ENCODE assay signal across 1 cellular context in the genomic region with DNA sequence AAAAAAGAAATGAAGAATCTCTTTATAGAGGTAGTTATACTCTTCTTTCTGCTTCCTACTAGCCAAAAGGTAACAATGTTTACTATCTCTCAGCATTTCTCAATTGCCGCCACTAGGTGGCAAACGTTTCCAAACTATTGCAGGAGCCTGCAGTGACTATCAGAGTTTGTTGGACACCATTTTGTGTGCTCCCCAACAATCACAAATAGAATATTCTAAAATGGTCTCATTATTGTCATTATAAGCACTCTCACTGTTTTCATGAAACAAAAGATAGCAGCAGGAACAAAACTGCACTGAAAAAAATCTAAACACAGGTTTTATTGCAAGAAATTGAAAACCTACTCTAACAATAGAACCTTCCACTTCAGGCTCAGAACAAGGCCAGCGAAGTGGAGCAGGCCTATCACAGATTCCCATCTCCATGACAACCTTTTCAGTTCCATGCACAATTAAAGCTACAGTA.
A peak's percentile ranks its signal among the peaks of the same experiment; 100 is the strongest.
TF ChIP-seq lines count a peak whose summit lies in the region.

No MANE protein-coding gene starts in this region.

TF ChIP-seq in HepG2, 621 proteins besides CTCF, POLR2A, EP300 and RAD21 (continued from another document and continues in another):
- TF ChIP-seq, protein P1, sequence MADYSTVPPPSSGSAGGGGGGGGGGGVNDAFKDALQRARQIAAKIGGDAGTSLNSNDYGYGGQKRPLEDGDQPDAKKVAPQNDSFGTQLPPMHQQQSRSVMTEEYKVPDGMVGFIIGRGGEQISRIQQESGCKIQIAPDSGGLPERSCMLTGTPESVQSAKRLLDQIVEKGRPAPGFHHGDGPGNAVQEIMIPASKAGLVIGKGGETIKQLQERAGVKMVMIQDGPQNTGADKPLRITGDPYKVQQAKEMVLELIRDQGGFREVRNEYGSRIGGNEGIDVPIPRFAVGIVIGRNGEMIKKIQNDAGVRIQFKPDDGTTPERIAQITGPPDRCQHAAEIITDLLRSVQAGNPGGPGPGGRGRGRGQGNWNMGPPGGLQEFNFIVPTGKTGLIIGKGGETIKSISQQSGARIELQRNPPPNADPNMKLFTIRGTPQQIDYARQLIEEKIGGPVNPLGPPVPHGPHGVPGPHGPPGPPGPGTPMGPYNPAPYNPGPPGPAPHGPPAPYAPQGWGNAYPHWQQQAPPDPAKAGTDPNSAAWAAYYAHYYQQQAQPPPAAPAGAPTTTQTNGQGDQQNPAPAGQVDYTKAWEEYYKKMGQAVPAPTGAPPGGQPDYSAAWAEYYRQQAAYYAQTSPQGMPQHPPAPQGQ (CRISPR knock-in tag; IDR thresholded peaks at IDR 0.05; ENCODE audit: borderline replicate concordance), result no peak
- TF ChIP-seq FOXK1 (CRISPR knock-in tag; IDR thresholded peaks at IDR 0.05; ENCODE audit: borderline replicate concordance, low read depth) (peak; percentile 27; the same call in 1 of the 2 replicates), EED (CRISPR knock-in tag; IDR thresholded peaks at IDR 0.05) (no peak), PHF20 (CRISPR knock-in tag; IDR thresholded peaks at IDR 0.05) (no peak), ZNF234 (CRISPR knock-in tag; conservative IDR thresholded peaks at IDR 0.05) (no peak), KDM2A (CRISPR knock-in tag; IDR thresholded peaks at IDR 0.05; ENCODE audit: borderline replicate concordance, low read depth) (no peak), ZNF441 (CRISPR knock-in tag; IDR thresholded peaks at IDR 0.05; ENCODE audit: borderline replicate concordance) (no peak), MLLT10 (CRISPR knock-in tag; IDR thresholded peaks at IDR 0.05) (no peak), MAZ (IDR thresholded peaks at IDR 0.05; ENCODE audit: borderline replicate concordance, low read depth, low read length) (no peak), MAZ (CRISPR knock-in tag; IDR thresholded peaks at IDR 0.05; ENCODE audit: low read depth) (no peak), MXD4 (CRISPR knock-in tag; IDR thresholded peaks at IDR 0.05) (no peak), ATF1 (CRISPR knock-in tag; IDR thresholded peaks at IDR 0.05) (no peak), JDP2 (CRISPR knock-in tag; IDR thresholded peaks at IDR 0.05; ENCODE audit: borderline replicate concordance) (no peak), TEAD2 (CRISPR knock-in tag; IDR thresholded peaks at IDR 0.05) (no peak), RXRB (CRISPR knock-in tag; IDR thresholded peaks at IDR 0.05; ENCODE audit: borderline replicate concordance) (0 out of 2 replicates have a peak, but pooled peaks have one; percentile 8), RNF2 (conservative IDR thresholded peaks at IDR 0.05; ENCODE audit: low read depth) (no peak), RFXANK (CRISPR knock-in tag; IDR thresholded peaks at IDR 0.05) (no peak), HOXA3 (CRISPR knock-in tag; IDR thresholded peaks at IDR 0.05) (peak; percentile 21; the same call in 1 of the 2 replicates), ZNF335 (CRISPR knock-in tag; IDR thresholded peaks at IDR 0.05) (no peak), RELA (CRISPR knock-in tag; IDR thresholded peaks at IDR 0.05) (no peak), KLF16 (CRISPR knock-in tag; IDR thresholded peaks at IDR 0.05) (no peak), SSRP1 (CRISPR knock-in tag; IDR thresholded peaks at IDR 0.05) (no peak), ZNF670 (CRISPR knock-in tag; IDR thresholded peaks at IDR 0.05; ENCODE audit: borderline replicate concordance) (no peak), YY1 (IDR thresholded peaks at IDR 0.05; ENCODE audit: insufficient read depth, insufficient replicate concordance, low read depth, low read length) (peak; percentile 81), CEBPG (CRISPR knock-in tag; IDR thresholded peaks at IDR 0.05) (0 out of 2 replicates have a peak, but pooled peaks have one; percentile 4), PPARG (CRISPR knock-in tag; conservative IDR thresholded peaks at IDR 0.05) (0 out of 2 replicates have a peak, but pooled peaks have one; percentile 31), SOX6 (IDR thresholded peaks at IDR 0.05) (no peak), SOX6 (CRISPR knock-in tag; IDR thresholded peaks at IDR 0.05) (no peak), SMAD9 (CRISPR knock-in tag; IDR thresholded peaks at IDR 0.05) (no peak), EZH2 (conservative IDR thresholded peaks at IDR 0.05; ENCODE audit: low read depth, low read length) (no peak), GFI1 (CRISPR knock-in tag; IDR thresholded peaks at IDR 0.05; ENCODE audit: borderline replicate concordance) (no peak), FOXC1 (CRISPR knock-in tag; IDR thresholded peaks at IDR 0.05; ENCODE audit: borderline replicate concordance) (no peak), HNF4A (CRISPR knock-in tag; IDR thresholded peaks at IDR 0.05) (no peak), NFATC3 (CRISPR knock-in tag; IDR thresholded peaks at IDR 0.05) (no peak), ZNF264 (CRISPR knock-in tag; IDR thresholded peaks at IDR 0.05) (no peak), ZNF776 (CRISPR knock-in tag; IDR thresholded peaks at IDR 0.05) (no peak)
- TF ChIP-seq, protein P2, sequence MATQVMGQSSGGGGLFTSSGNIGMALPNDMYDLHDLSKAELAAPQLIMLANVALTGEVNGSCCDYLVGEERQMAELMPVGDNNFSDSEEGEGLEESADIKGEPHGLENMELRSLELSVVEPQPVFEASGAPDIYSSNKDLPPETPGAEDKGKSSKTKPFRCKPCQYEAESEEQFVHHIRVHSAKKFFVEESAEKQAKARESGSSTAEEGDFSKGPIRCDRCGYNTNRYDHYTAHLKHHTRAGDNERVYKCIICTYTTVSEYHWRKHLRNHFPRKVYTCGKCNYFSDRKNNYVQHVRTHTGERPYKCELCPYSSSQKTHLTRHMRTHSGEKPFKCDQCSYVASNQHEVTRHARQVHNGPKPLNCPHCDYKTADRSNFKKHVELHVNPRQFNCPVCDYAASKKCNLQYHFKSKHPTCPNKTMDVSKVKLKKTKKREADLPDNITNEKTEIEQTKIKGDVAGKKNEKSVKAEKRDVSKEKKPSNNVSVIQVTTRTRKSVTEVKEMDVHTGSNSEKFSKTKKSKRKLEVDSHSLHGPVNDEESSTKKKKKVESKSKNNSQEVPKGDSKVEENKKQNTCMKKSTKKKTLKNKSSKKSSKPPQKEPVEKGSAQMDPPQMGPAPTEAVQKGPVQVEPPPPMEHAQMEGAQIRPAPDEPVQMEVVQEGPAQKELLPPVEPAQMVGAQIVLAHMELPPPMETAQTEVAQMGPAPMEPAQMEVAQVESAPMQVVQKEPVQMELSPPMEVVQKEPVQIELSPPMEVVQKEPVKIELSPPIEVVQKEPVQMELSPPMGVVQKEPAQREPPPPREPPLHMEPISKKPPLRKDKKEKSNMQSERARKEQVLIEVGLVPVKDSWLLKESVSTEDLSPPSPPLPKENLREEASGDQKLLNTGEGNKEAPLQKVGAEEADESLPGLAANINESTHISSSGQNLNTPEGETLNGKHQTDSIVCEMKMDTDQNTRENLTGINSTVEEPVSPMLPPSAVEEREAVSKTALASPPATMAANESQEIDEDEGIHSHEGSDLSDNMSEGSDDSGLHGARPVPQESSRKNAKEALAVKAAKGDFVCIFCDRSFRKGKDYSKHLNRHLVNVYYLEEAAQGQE (IDR thresholded peaks at IDR 0.05; ENCODE audit: borderline replicate concordance in 1 of 2, low read depth in 1 of 2, low read length in 2 of 2), result no peak
- TF ChIP-seq, protein P3, sequence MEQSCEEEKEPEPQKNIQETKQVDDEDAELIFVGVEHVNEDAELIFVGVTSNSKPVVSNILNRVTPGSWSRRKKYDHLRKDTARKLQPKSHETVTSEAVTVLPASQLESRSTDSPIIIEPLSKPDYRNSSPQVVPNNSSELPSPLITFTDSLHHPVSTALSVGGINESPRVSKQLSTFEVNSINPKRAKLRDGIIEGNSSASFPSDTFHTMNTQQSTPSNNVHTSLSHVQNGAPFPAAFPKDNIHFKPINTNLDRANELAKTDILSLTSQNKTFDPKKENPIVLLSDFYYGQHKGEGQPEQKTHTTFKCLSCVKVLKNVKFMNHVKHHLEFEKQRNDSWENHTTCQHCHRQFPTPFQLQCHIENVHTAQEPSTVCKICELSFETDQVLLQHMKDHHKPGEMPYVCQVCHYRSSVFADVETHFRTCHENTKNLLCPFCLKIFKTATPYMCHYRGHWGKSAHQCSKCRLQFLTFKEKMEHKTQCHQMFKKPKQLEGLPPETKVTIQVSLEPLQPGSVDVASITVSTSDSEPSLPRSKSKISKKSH (CRISPR knock-in tag; IDR thresholded peaks at IDR 0.05; ENCODE audit: borderline replicate concordance), result no peak
- TF ChIP-seq, protein P4, sequence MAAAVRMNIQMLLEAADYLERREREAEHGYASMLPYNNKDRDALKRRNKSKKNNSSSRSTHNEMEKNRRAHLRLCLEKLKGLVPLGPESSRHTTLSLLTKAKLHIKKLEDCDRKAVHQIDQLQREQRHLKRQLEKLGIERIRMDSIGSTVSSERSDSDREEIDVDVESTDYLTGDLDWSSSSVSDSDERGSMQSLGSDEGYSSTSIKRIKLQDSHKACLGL (CRISPR knock-in tag; IDR thresholded peaks at IDR 0.05), result no peak
- TF ChIP-seq, protein P5, sequence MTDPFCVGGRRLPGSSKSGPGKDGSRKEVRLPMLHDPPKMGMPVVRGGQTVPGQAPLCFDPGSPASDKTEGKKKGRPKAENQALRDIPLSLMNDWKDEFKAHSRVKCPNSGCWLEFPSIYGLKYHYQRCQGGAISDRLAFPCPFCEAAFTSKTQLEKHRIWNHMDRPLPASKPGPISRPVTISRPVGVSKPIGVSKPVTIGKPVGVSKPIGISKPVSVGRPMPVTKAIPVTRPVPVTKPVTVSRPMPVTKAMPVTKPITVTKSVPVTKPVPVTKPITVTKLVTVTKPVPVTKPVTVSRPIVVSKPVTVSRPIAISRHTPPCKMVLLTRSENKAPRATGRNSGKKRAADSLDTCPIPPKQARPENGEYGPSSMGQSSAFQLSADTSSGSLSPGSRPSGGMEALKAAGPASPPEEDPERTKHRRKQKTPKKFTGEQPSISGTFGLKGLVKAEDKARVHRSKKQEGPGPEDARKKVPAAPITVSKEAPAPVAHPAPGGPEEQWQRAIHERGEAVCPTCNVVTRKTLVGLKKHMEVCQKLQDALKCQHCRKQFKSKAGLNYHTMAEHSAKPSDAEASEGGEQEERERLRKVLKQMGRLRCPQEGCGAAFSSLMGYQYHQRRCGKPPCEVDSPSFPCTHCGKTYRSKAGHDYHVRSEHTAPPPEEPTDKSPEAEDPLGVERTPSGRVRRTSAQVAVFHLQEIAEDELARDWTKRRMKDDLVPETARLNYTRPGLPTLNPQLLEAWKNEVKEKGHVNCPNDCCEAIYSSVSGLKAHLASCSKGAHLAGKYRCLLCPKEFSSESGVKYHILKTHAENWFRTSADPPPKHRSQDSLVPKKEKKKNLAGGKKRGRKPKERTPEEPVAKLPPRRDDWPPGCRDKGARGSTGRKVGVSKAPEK (CRISPR knock-in tag; IDR thresholded peaks at IDR 0.05; ENCODE audit: borderline replicate concordance), result no peak
- TF ChIP-seq, protein P6, sequence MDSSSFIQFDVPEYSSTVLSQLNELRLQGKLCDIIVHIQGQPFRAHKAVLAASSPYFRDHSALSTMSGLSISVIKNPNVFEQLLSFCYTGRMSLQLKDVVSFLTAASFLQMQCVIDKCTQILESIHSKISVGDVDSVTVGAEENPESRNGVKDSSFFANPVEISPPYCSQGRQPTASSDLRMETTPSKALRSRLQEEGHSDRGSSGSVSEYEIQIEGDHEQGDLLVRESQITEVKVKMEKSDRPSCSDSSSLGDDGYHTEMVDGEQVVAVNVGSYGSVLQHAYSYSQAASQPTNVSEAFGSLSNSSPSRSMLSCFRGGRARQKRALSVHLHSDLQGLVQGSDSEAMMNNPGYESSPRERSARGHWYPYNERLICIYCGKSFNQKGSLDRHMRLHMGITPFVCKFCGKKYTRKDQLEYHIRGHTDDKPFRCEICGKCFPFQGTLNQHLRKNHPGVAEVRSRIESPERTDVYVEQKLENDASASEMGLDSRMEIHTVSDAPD (CRISPR knock-in tag; IDR thresholded peaks at IDR 0.05), result no peak
- TF ChIP-seq, protein P7, sequence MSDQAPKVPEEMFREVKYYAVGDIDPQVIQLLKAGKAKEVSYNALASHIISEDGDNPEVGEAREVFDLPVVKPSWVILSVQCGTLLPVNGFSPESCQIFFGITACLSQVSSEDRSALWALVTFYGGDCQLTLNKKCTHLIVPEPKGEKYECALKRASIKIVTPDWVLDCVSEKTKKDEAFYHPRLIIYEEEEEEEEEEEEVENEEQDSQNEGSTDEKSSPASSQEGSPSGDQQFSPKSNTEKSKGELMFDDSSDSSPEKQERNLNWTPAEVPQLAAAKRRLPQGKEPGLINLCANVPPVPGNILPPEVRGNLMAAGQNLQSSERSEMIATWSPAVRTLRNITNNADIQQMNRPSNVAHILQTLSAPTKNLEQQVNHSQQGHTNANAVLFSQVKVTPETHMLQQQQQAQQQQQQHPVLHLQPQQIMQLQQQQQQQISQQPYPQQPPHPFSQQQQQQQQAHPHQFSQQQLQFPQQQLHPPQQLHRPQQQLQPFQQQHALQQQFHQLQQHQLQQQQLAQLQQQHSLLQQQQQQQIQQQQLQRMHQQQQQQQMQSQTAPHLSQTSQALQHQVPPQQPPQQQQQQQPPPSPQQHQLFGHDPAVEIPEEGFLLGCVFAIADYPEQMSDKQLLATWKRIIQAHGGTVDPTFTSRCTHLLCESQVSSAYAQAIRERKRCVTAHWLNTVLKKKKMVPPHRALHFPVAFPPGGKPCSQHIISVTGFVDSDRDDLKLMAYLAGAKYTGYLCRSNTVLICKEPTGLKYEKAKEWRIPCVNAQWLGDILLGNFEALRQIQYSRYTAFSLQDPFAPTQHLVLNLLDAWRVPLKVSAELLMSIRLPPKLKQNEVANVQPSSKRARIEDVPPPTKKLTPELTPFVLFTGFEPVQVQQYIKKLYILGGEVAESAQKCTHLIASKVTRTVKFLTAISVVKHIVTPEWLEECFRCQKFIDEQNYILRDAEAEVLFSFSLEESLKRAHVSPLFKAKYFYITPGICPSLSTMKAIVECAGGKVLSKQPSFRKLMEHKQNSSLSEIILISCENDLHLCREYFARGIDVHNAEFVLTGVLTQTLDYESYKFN (CRISPR knock-in tag; conservative IDR thresholded peaks at IDR 0.05), result no peak
- TF ChIP-seq, protein P8, sequence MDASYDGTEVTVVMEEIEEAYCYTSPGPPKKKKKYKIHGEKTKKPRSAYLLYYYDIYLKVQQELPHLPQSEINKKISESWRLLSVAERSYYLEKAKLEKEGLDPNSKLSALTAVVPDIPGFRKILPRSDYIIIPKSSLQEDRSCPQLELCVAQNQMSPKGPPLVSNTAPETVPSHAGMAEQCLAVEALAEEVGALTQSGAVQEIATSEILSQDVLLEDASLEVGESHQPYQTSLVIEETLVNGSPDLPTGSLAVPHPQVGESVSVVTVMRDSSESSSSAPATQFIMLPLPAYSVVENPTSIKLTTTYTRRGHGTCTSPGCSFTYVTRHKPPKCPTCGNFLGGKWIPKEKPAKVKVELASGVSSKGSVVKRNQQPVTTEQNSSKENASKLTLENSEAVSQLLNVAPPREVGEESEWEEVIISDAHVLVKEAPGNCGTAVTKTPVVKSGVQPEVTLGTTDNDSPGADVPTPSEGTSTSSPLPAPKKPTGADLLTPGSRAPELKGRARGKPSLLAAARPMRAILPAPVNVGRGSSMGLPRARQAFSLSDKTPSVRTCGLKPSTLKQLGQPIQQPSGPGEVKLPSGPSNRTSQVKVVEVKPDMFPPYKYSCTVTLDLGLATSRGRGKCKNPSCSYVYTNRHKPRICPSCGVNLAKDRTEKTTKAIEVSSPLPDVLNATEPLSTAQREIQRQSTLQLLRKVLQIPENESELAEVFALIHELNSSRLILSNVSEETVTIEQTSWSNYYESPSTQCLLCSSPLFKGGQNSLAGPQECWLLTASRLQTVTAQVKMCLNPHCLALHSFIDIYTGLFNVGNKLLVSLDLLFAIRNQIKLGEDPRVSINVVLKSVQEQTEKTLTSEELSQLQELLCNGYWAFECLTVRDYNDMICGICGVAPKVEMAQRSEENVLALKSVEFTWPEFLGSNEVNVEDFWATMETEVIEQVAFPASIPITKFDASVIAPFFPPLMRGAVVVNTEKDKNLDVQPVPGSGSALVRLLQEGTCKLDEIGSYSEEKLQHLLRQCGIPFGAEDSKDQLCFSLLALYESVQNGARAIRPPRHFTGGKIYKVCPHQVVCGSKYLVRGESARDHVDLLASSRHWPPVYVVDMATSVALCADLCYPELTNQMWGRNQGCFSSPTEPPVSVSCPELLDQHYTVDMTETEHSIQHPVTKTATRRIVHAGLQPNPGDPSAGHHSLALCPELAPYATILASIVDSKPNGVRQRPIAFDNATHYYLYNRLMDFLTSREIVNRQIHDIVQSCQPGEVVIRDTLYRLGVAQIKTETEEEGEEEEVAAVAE (CRISPR knock-in tag; IDR thresholded peaks at IDR 0.05; ENCODE audit: borderline replicate concordance), result no peak
